20 cellular contexts compared by ENCODE assay signal in genomic region chr3:33173672-33174071, GRCh38. TPM values are rescaled to one million over a fixed set of nuclear protein-coding genes. Genes with fewer than 3 reads are reported as not detected.
DNase-seq lines count a peak whose midpoint lies in the region; ATAC-seq, FAIRE-seq and TF ChIP-seq lines count a peak whose summit lies in the region.
"Had no signal": no experiment of that assay in that cellular context is flagged by ENCODE, and none has a peak within 500 bp of the region (broad histone marks: within the 10 kb centered on the region; RNA-seq: fewer than 3 reads in every experiment).

No MANE protein-coding gene starts in this region.

- H3K4me2 ChIP-seq in K562 (ENCODE audit: insufficient read depth, low read length) (no peak overlapping the region), osteoblast (ENCODE audit: insufficient read depth, low read length) (no peak overlapping the region)
- H3K4me2 ChIP-seq: BLaER1 treated with 17β-estradiol and CSF1 and Interleukin-3, amounts not matched to agents 10 nM and 100 nM had no signal

- no TSS peak for BruUV-seq in K562 (replicated peaks; lab: Mats Ljungman, UMichigan)

- H3K4me1 ChIP-seq in K562 (replicated peaks in 1 of 2; ENCODE audit: control insufficient read depth in 2 of 2, insufficient read depth in 2 of 2, low read length in 2 of 2) (peaks cover 0 to 3% of the 10 kb centered on the region in 2 experiments; a peak in 2 of 5 replicates), osteoblast (ENCODE audit: insufficient read depth, low read length) (no peaks in the 10 kb centered on the region), tibial artery (peaks cover 0 to 87% (median 27%) of the 10 kb centered on the region in 4 donors), tibial nerve (no peaks in the 10 kb centered on the region)
- H3K4me1 ChIP-seq: HAP-1 had no signal

- no peak for FAIRE-seq in K562 (lab: Jason Lieb, UNC)
- FAIRE-seq: G401.6, GM12891 had no signal

- peaks cover 3% of the 10 kb centered on the region for H3K9me1 ChIP-seq in K562 (ENCODE audit: control insufficient read depth, insufficient read depth, low read length)

- no peaks in the 10 kb centered on the region for H3K9me3 ChIP-seq in K562 (replicated peaks; ENCODE audit: control insufficient read depth, insufficient read depth, low read depth, low read length)
- H3K9me3 ChIP-seq in osteoblast (ENCODE audit: low read depth, low read length) = no peaks in the 10 kb centered on the region
- no peaks in the 10 kb centered on the region for H3K9me3 ChIP-seq in tibial artery
- H3K9me3 ChIP-seq in tibial nerve = peaks cover 0 to 2% (median 0%) of the 10 kb centered on the region in 4 donors
- H3K9me3 ChIP-seq: HAP-1 had no signal

- peak overlapping the region in 1 of 2 experiments; percentile 66; a peak in 1 of 4 replicates for H3K9ac ChIP-seq in K562 (ENCODE audit: insufficient read depth in 1 of 2, low read depth in 2 of 2, low read length in 2 of 2)
- H3K9ac ChIP-seq: BLaER1 treated with 17β-estradiol and CSF1 and Interleukin-3, amounts not matched to agents 10 nM and 100 nM had no signal

- peaks cover 34 to 44% of the 10 kb centered on the region in 2 experiments; a peak in 4 of 5 replicates for H3K27me3 ChIP-seq in K562 (ENCODE audit: control insufficient read depth in 2 of 2, insufficient read depth in 2 of 2, low read length in 2 of 2)
- no peaks in the 10 kb centered on the region for H3K27me3 ChIP-seq in osteoblast (ENCODE audit: insufficient read depth, low read length)
- H3K27me3 ChIP-seq in tibial artery = no peaks in the 10 kb centered on the region
- H3K27me3 ChIP-seq in tibial nerve = no peaks in the 10 kb centered on the region
- H3K27me3 ChIP-seq: BLaER1 treated with 17β-estradiol and CSF1 and Interleukin-3, amounts not matched to agents 10 nM and 100 nM had no signal

- H3K4me3 ChIP-seq in K562 (no peak overlapping the region), osteoblast (ENCODE audit: insufficient read depth, low read length) (no peak overlapping the region), tibial artery (no peak overlapping the region), tibial nerve (no peak overlapping the region)
- H3K4me3 ChIP-seq: BLaER1 treated with 17β-estradiol and CSF1 and Interleukin-3, amounts not matched to agents 10 nM and 100 nM; HAP-1 had no signal

- TF ChIP-seq RAD21 in K562 (CRISPR knock-in tag; conservative IDR thresholded peaks at IDR 0.05 in 1 of 2, IDR thresholded peaks at IDR 0.05 in 1 of 2) = no peak

- H3K79me2 ChIP-seq in K562 (ENCODE audit: control insufficient read depth, insufficient read depth, low read length) (no peaks in the 10 kb centered on the region), osteoblast (ENCODE audit: insufficient read depth, low read length) (no peaks in the 10 kb centered on the region)

- no peaks in the 10 kb centered on the region for H4K20me1 ChIP-seq in K562 (replicated peaks; ENCODE audit: control insufficient read depth, insufficient read depth, low read length)
- no peaks in the 10 kb centered on the region for H4K20me1 ChIP-seq in osteoblast (ENCODE audit: insufficient read depth, low read length)
- H4K20me1 ChIP-seq: BLaER1 treated with 17β-estradiol and CSF1 and Interleukin-3, amounts not matched to agents 10 nM and 100 nM had no signal

- in situ Hi-C loops in K562 (cut with MboI) = no loop called here

- H2AFZ ChIP-seq in K562 (ENCODE audit: low read depth, low read length) (no peak overlapping the region), osteoblast (ENCODE audit: low read length) (no peak overlapping the region)

- DNase-seq in Right ventricle myocardium superior (no peak), Right ventricle myocardium inferior (ENCODE audit: missing footprints) (no peak), K562 (ENCODE audit: extremely low read depth in 1 of 4, low spot score in 3 of 4) (no peak), osteoblast (ENCODE audit: insufficient read length, low spot score, missing footprints) (peak; percentile 39), tibial artery (no peak), tibial nerve (ENCODE audit: low spot score in 2 of 2) (no peak)
- DNase-seq: 8988T; ACHN; CD4-positive, CD25-positive, alpha-beta regulatory T cell; DMS 273 treated with DMSO at 0.1 percent for 48 hours; EL; GOT3; HFFc6 had no signal

- no peak for TF ChIP-seq EP300 in K562 (IDR thresholded peaks at IDR 0.05; ENCODE audit: low read length)
- TF ChIP-seq EP300 in tibial nerve (IDR thresholded peaks at IDR 0.05) = no peak

- POLR2A ChIA-PET in K562 (lab: Yijun Ruan, JAX) = no interaction called here

- TF ChIP-seq POLR2A in K562 (conservative IDR thresholded peaks at IDR 0.05) = no peak
- TF ChIP-seq POLR2A in tibial nerve (IDR thresholded peaks at IDR 0.05) = no peak

- H3K27ac ChIP-seq in K562 (ENCODE audit: extremely low read depth, low read depth, low read length) (no peak overlapping the region), osteoblast (ENCODE audit: low read depth, low read length) (no peak overlapping the region), tibial artery (peak overlapping the region; percentile 83 to 91), tibial nerve (no peak overlapping the region)
- H3K27ac ChIP-seq: BLaER1 treated with 17β-estradiol and CSF1 and Interleukin-3, amounts not matched to agents 10 nM and 100 nM; HL-60 had no signal

- ATAC-seq in Right ventricle myocardium superior (ENCODE audit: poor library complexity) (peak; percentile 12), Right ventricle myocardium inferior (no peak), K562 (peak; percentile 44), HG02852 (IDR thresholded peaks at IDR 0.05; ENCODE audit: unreplicated experiment) (no peak), HG02884 (IDR thresholded peaks at IDR 0.05; ENCODE audit: unreplicated experiment) (no peak)

- WGBS in K562 (ENCODE audit: insufficient coverage, low coverage, missing lambda C conversion rate) = 0% methylated on average over 4 of the region's 4 CpGs
- 67 to 81% methylated on average over 4 of the region's 4 CpGs for WGBS in tibial nerve, 2 donors

- intact Hi-C loops in Right ventricle myocardium superior (cut with DNase I) (no loop called here), Right ventricle myocardium inferior (cut with DNase I) (no loop called here), K562 (cut with micrococcal nuclease) (no loop called here), tibial artery (cut with DNase I; ENCODE audit: low total_unique reads) (no loop called here)

- H3K36me3 ChIP-seq in K562 (ENCODE audit: control insufficient read depth, insufficient read depth, low read length) = no peaks in the 10 kb centered on the region
- H3K36me3 ChIP-seq in osteoblast (ENCODE audit: insufficient read depth, low read length) = no peaks in the 10 kb centered on the region
- peaks cover 4 to 9% (median 8%) of the 10 kb centered on the region in 3 donors for H3K36me3 ChIP-seq in tibial artery
- no peaks in the 10 kb centered on the region for H3K36me3 ChIP-seq in tibial nerve
- H3K36me3 ChIP-seq: BLaER1 treated with 17β-estradiol and CSF1 and Interleukin-3, amounts not matched to agents 10 nM and 100 nM; HAP-1 had no signal

- no peak for TF ChIP-seq CTCF in K562 (IDR thresholded peaks at IDR 0.05 in 2 of 3, conservative IDR thresholded peaks at IDR 0.05 in 1 of 3; ENCODE audit: insufficient read depth in 2 of 3, low read depth in 1 of 3, low read length in 3 of 3)
- no peak for TF ChIP-seq CTCF in osteoblast (IDR thresholded peaks at IDR 0.05; ENCODE audit: extremely low read depth, low read depth, low read length)
- no peak for TF ChIP-seq CTCF in tibial artery (IDR thresholded peaks at IDR 0.05)
- no peak for TF ChIP-seq CTCF in tibial nerve (IDR thresholded peaks at IDR 0.05)

- CTCF ChIA-PET in K562 (lab: Yijun Ruan, JAX; ENCODE audit: low intra/inter-chr PET ratio) = no interaction called here

RNA-seq across cellular contexts. Expression of gene SUSD5, which starts 44.9 kb away (rescaled TPM):
- total RNA-seq in Right ventricle myocardium superior (2.4 TPM), Right ventricle myocardium inferior (2.8 TPM), K562 (2014; rRNA removed) (not detected in 2 replicates), K562 (2014; rRNA removed; fragmentation: Illumina TruSeq; extraction: Trizol) (not detected in 2 replicates), K562 (2015; rRNA removed; fragmentation: Illumina TruSeq; extraction: Trizol) (not detected in 2 replicates), K562 (2021) (not detected in 2 replicates), osteoblast (10.9 and 11.2 TPM in 2 replicates), tibial nerve (10 to 100 TPM in 1 of 4 donors, 1 to 10 TPM in 2, under 1 TPM in 1; 0.90 to 12.6 (median 4.3) TPM)
- not detected in 2 replicates for total RNA-seq in K562 (2011; cell fraction: chromatin; rRNA removed; ENCODE audit: low replicate concordance)
- not detected in 2 replicates for total RNA-seq in K562 (2011; cell fraction: nucleolus; rRNA removed)
- not detected in 2 replicates for total RNA-seq in K562 (2011; cell fraction: nucleoplasm; rRNA removed)
- polyA plus RNA-seq in K562 (2011; rRNA removed) (not detected in 2 replicates), K562 (2014; fragmentation: Illumina TruSeq; extraction: Trizol) (not detected in 2 replicates), K562 (2014; fragmentation: Nextera tagmentation; extraction: Ambion mirVana) (not detected), K562 (2014; rRNA removed) (not detected in 2 replicates)
- polyA plus RNA-seq in K562 (2011; cell fraction: cytosol; rRNA removed) = not detected in 2 replicates
- not detected in 2 replicates for polyA plus RNA-seq in K562 (2011; cell fraction: nucleus; rRNA removed)
- polyA plus RNA-seq in K562 (2012) = 0.03 TPM in 1 of 2 replicates, not detected in the other
- not detected in 2 replicates for polyA minus RNA-seq in K562 (2011; rRNA and poly(A)+ RNA removed)
- polyA minus RNA-seq in K562 (2011; cell fraction: cytosol; rRNA and poly(A)+ RNA removed) = not detected in 2 replicates
- not detected in 2 replicates for polyA minus RNA-seq in K562 (2011; cell fraction: nucleus; rRNA and poly(A)+ RNA removed)
- total RNA-seq: CD4-positive, CD25-positive, alpha-beta regulatory T cell had no signal

RNA-seq across cellular contexts. Expression of gene CRTAP, which starts 59.9 kb away (rescaled TPM):
- total RNA-seq in Right ventricle myocardium superior (80.7 TPM), Right ventricle myocardium inferior (93.4 TPM), K562 (2014; rRNA removed) (32.2 and 44.3 TPM in 2 replicates), K562 (2014; rRNA removed; fragmentation: Illumina TruSeq; extraction: Trizol) (45.9 and 48.2 TPM in 2 replicates), K562 (2015; rRNA removed; fragmentation: Illumina TruSeq; extraction: Trizol) (53.0 and 53.7 TPM in 2 replicates), K562 (2021) (78.4 and 79.0 TPM in 2 replicates), osteoblast (266 and 360 TPM in 2 replicates), tibial nerve (100 to 1,000 TPM; 180 to 394 (median 315) TPM)
- total RNA-seq in K562 (2011; cell fraction: chromatin; rRNA removed; ENCODE audit: low replicate concordance) = 33.2 and 42.2 TPM in 2 replicates
- 24.0 and 29.7 TPM in 2 replicates for total RNA-seq in K562 (2011; cell fraction: nucleolus; rRNA removed)
- total RNA-seq in K562 (2011; cell fraction: nucleoplasm; rRNA removed) = 70.5 and 79.8 TPM in 2 replicates
- polyA plus RNA-seq in K562 (2011; rRNA removed) (102 and 121 TPM in 2 replicates), K562 (2014; fragmentation: Illumina TruSeq; extraction: Trizol) (84.8 and 96.3 TPM in 2 replicates), K562 (2014; fragmentation: Nextera tagmentation; extraction: Ambion mirVana) (10 to 100 TPM in 1 of 2 experiments, 1 to 10 TPM in 1; 10.0 to 10.1 TPM), K562 (2014; rRNA removed) (56.0 and 57.9 TPM in 2 replicates)
- polyA plus RNA-seq in K562 (2011; cell fraction: cytosol; rRNA removed) = 92.4 and 105 TPM in 2 replicates
- polyA plus RNA-seq in K562 (2011; cell fraction: nucleus; rRNA removed) = 18.5 and 26.1 TPM in 2 replicates
- polyA plus RNA-seq in K562 (2012) = 77.1 and 115 TPM in 2 replicates
- 72.7 and 87.4 TPM in 2 replicates for polyA minus RNA-seq in K562 (2011; rRNA and poly(A)+ RNA removed)
- 47.1 and 51.0 TPM in 2 replicates for polyA minus RNA-seq in K562 (2011; cell fraction: cytosol; rRNA and poly(A)+ RNA removed)
- polyA minus RNA-seq in K562 (2011; cell fraction: nucleus; rRNA and poly(A)+ RNA removed) = 6.2 and 6.4 TPM in 2 replicates

Comparison
In these comparisons a context has a peak if more than half of its experiments do, and no peak if none do; other contexts are left out.
1. ATAC-seq: peak in Right ventricle myocardium superior (single experiment) and K562 (single experiment); none in Right ventricle myocardium inferior (single experiment), HG02852 (single experiment) and HG02884 (single experiment).
2. H3K27ac ChIP-seq: peak in tibial artery (2 of 2); none in K562 (single experiment), osteoblast (single experiment) and tibial nerve (0 of 4).